In the genomic region with DNA sequence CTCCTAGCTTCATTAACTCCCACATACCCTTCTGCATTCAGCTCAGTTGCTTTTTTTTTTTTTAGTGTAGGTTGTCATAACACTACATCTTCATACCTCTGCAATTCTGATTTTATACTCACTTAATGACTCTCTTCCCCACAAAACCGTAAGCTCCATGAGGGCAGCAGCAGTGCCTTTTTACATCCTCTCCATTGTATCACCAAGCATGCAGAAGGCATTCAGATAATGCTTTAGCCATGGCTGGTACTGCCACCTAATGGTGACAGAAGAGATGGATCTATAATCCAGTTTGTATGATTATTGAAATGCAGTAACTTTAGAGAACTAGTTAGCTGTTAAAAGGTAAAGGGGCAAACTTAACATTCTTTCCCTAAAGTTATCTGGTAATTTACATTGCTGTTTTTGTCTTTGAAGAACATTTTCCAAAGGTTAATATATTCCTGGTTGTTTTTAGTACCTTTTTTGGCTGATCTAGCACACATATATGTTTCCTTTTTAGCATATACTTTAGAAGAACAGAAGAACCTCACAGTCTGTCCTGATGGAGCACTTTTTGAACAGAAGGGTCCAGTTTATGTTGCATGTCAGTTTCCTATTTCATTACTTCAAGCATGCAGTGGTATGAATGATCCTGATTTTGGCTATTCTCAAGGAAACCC, we compare ENCODE assay signal across 8 cellular contexts. TPM values are rescaled to one million over a fixed set of nuclear protein-coding genes. Genes with fewer than 3 reads are reported as not detected.
DNase-seq lines count a peak whose midpoint lies in the region; ATAC-seq and TF ChIP-seq lines count a peak whose summit lies in the region.

No MANE protein-coding gene starts in this region.

- DNase-seq in Caki2 (ENCODE audit: low read depth), result peak; percentile 20
- peak; percentile 58 for DNase-seq in NCI-H1694 treated with DMSO at 0.1 percent for 48 hours (lab: John Stamatoyannopoulos, UW)
- peak; percentile 58 for DNase-seq in endodermal cell
- DNase-seq in naive B cell, result peak; percentile 29
- no peak for DNase-seq in cerebellar nuclear complex (lab: John Stamatoyannopoulos, UW)
- DNase-seq in posterior vena cava (ENCODE audit: low spot score), result no peak

- H3K4me1 Mint-ChIP-seq in endodermal cell (peaks cover under 1% of the 10 kb centered on the region), naive B cell (peaks cover 0 to 4% (median 0%) of the 10 kb centered on the region in 3 donors)

- no peak overlapping the region for H3K27ac ChIP-seq in VCaP
- H3K27ac ChIP-seq in endodermal cell (ENCODE audit: low read depth, low read length), result no peak overlapping the region

- peak; percentile 55 for ATAC-seq in GM21529 (IDR thresholded peaks at IDR 0.05; ENCODE audit: unreplicated experiment)
- ATAC-seq in naive B cell (ENCODE audit: low read depth in 2 of 2), result peak; percentile 70 to 87

- H3K9me3 ChIP-seq in endodermal cell (ENCODE audit: control insufficient read depth, low read length), result peaks cover 21% of the 10 kb centered on the region

- in situ Hi-C loops in Caki2 (cut with HindIII; ENCODE audit: low pct_unique_long_range_greater_than_20kb, low sequenced_read_pairs), result no loop called here

- 91% methylated on average over 1 of the region's 1 CpG; no CpG with 5 or more reads in 1 of the 2 experiments for WGBS in endodermal cell (ENCODE audit: insufficient coverage in 1 of 2, insufficient read length in 1 of 2), 2 experiments

- peaks cover 4% of the 10 kb centered on the region for H3K4me1 ChIP-seq in endodermal cell (ENCODE audit: control insufficient read depth, insufficient read depth, low read length)

- no peak overlapping the region for H3K9ac ChIP-seq in endodermal cell (ENCODE audit: extremely low read depth, low read length, poor library complexity, severe bottlenecking)

- H3K4me3 ChIP-seq in endodermal cell (ENCODE audit: low read length), result no peak overlapping the region

- H3K36me3 Mint-ChIP-seq in endodermal cell (ENCODE audit: low read depth) (peaks cover 87% of the 10 kb centered on the region), naive B cell (peaks cover 21 to 24% of the 10 kb centered on the region in 2 donors)

- H3K27ac Mint-ChIP-seq in endodermal cell, result no peak overlapping the region
- H3K27ac Mint-ChIP-seq in naive B cell, result peak overlapping the region in 1 of 6 donors; percentile 66

- TF ChIP-seq CTCF in VCaP (conservative IDR thresholded peaks at IDR 0.05) (peak; percentile 85), endodermal cell (conservative IDR thresholded peaks at IDR 0.05) (peak; percentile 84)

- peaks cover 89% of the 10 kb centered on the region for H3K36me3 ChIP-seq in endodermal cell (ENCODE audit: control insufficient read depth, insufficient read depth, low read length)

- peaks cover 9% of the 10 kb centered on the region for H3K9me3 Mint-ChIP-seq in endodermal cell
- peaks cover 0 to 3% (median 0%) of the 10 kb centered on the region in 7 donors for H3K9me3 Mint-ChIP-seq in naive B cell

- H3K4me3 Mint-ChIP-seq in endodermal cell (no peak overlapping the region), naive B cell (no peak overlapping the region)

- H3K27me3 Mint-ChIP-seq in endodermal cell (ENCODE audit: insufficient read depth) (no peaks in the 10 kb centered on the region), naive B cell (no peaks in the 10 kb centered on the region)

- intact Hi-C loops in posterior vena cava (cut with DNase I), result no loop called here

- no peaks in the 10 kb centered on the region for H3K27me3 ChIP-seq in endodermal cell (ENCODE audit: control insufficient read depth, insufficient read depth, low read length, poor library complexity, severe bottlenecking)

RNA-seq across cellular contexts. Expression of a gene that starts 36.8 kb away (rescaled TPM):
- total RNA-seq in Caki2 (2014; rRNA removed; shearing (Covaris generic); ENCODE audit: low replicate concordance), result 20.6 and 25.9 TPM in 2 replicates
- total RNA-seq in endodermal cell (100 to 1,000 TPM; 182 to 194 TPM), posterior vena cava (100 to 1,000 TPM; 119 to 127 TPM)
- 157 TPM for polyA plus RNA-seq in endodermal cell (2013, experiment 1 of 2)
- polyA plus RNA-seq in endodermal cell (2013, experiment 2 of 2), result 142 TPM
- polyA plus RNA-seq in naive B cell (ENCODE audit: low read depth in 6 of 6), result 10 to 100 TPM; 55.9 to 86.4 (median 64.3) TPM

Comparison
In these comparisons a context has a peak if more than half of its experiments do, and no peak if none do; other contexts are left out.
1. DNase-seq: peak in Caki2 (single experiment), NCI-H1694 treated with DMSO at 0.1 percent for 48 hours (single experiment), endodermal cell (single experiment) and naive B cell (single experiment); none in cerebellar nuclear complex (0 of 2) and posterior vena cava (single experiment).